Comparison of ENCODE assay signal across 6 cellular contexts in the genomic region with DNA sequence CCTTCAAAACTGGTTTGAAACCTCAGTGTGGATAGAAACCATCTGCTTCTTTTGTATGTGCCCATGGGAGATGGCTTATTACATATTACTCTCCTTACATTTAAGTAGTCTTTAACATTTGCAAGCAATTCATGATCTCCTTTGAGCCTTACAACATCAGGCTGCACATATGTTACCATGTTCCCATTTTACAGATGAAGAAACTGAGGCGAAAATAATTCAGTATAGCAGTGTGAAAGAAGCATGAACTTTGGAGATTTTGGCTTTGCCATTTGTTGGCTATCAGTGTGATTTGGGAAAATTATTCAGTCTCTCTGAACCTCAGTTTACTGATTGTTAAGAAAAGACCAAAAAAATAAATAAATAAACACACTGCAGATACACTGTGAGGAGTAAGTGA.
"Had no signal": no experiment of that assay in that cellular context is flagged by ENCODE, and none has a peak within 500 bp of the region (broad histone marks: within the 10 kb centered on the region; RNA-seq: fewer than 3 reads in every experiment).

No MANE protein-coding gene starts in this region.

- H3K9me3 Mint-ChIP-seq: HFFc6 had no signal

- H3K4me3 Mint-ChIP-seq: HFFc6 had no signal

- H3K27ac Mint-ChIP-seq: HFFc6 had no signal

- DNase-seq: GM23248, GOT3, H7, HFFc6, IMR-90, KBM-7 had no signal
